In genomic region chr1:39926343-39926769, GRCh38 we compare ENCODE assay signal across 11 cellular contexts. TPM values are rescaled to one million over a fixed set of nuclear protein-coding genes. Genes with fewer than 3 reads are reported as not detected.
DNase-seq lines count a peak whose midpoint lies in the region; ATAC-seq and TF ChIP-seq lines count a peak whose summit lies in the region.
"Had no signal": no experiment of that assay in that cellular context is flagged by ENCODE, and none has a peak within 500 bp of the region (broad histone marks: within the 10 kb centered on the region; RNA-seq: fewer than 3 reads in every experiment).

No MANE protein-coding gene starts in this region.

- no peaks in the 10 kb centered on the region for H3K9me2 ChIP-seq in GM23338 (ENCODE audit: insufficient read depth)

- H3K36me3 Mint-ChIP-seq in GM23338 (ENCODE audit: low read depth), result no peaks in the 10 kb centered on the region

- intact Hi-C loops in ascending aorta (cut with DNase I), result loop anchor here (5.0 kb wide), 1 partner anchor 46 kb away; no protein-coding TSS in a partner anchor

- H3K4me1 ChIP-seq in GM23338 (ENCODE audit: insufficient read depth), result peaks cover 13% of the 10 kb centered on the region
- H3K4me1 ChIP-seq in ascending aorta, result no peaks in the 10 kb centered on the region

- peaks cover 12% of the 10 kb centered on the region; the same call in 1 of the 2 replicates for H3F3A ChIP-seq in GM23338 (replicated peaks; ENCODE audit: low read depth)

- H3K4me3 ChIP-seq in GM23338 (no peak overlapping the region), fibroblast of the aortic adventitia (ENCODE audit: low read depth, low read length) (no peak overlapping the region), ascending aorta (no peak overlapping the region)
- H3K4me3 ChIP-seq: dorsolateral prefrontal cortex had no signal

- no peak overlapping the region; the same call in 2 of the 3 replicates for H3K4me3 Mint-ChIP-seq in GM23338
- H3K4me3 Mint-ChIP-seq: immature natural killer cell had no signal

- no peak overlapping the region for H2AFZ ChIP-seq in GM23338

- H3K4me1 Mint-ChIP-seq in GM23338, result peaks cover 21% of the 10 kb centered on the region
- H3K4me1 Mint-ChIP-seq: immature natural killer cell had no signal

- no peaks in the 10 kb centered on the region for H4K20me1 ChIP-seq in GM23338 (replicated peaks; ENCODE audit: insufficient read depth)

- no peaks in the 10 kb centered on the region for H3K79me2 ChIP-seq in GM23338 (replicated peaks; ENCODE audit: insufficient read depth)

- 0 out of 2 replicates have a peak overlapping the region, but pooled peaks have one; percentile 34 for H3K27ac Mint-ChIP-seq in GM23338

- peaks cover 16% of the 10 kb centered on the region for H3K27me3 Mint-ChIP-seq in GM23338 (ENCODE audit: insufficient read depth, low read depth, poor library complexity)

- no peak overlapping the region for H3K4me2 ChIP-seq in GM23338

- H3K27ac ChIP-seq in GM23338 (ENCODE audit: low read depth) (no peak overlapping the region), ascending aorta (no peak overlapping the region)

- H3K9me3 ChIP-seq in ascending aorta, result no peaks in the 10 kb centered on the region

- H3K27me3 ChIP-seq in GM23338 (ENCODE audit: insufficient read depth), result peaks cover 3% of the 10 kb centered on the region; the same call in 1 of the 2 replicates
- H3K27me3 ChIP-seq in ascending aorta, result no peaks in the 10 kb centered on the region
- H3K27me3 ChIP-seq: dorsolateral prefrontal cortex had no signal

- no peak for ATAC-seq in GM23338
- ATAC-seq in HG03521 (IDR thresholded peaks at IDR 0.05; ENCODE audit: unreplicated experiment), result no peak

- H3K9me3 Mint-ChIP-seq in GM23338, result no peaks in the 10 kb centered on the region
- H3K9me3 Mint-ChIP-seq: immature natural killer cell had no signal

- H3K36me3 ChIP-seq in GM23338 (ENCODE audit: insufficient read depth), result no peaks in the 10 kb centered on the region
- no peaks in the 10 kb centered on the region for H3K36me3 ChIP-seq in ascending aorta

- DNase-seq in GM23338 (ENCODE audit: low spot score), result no peak
- peak; percentile 5 for DNase-seq in RPMI7951 (ENCODE audit: low read depth)
- DNase-seq in fibroblast of the aortic adventitia (ENCODE audit: low read depth), result peak; percentile 18
- peak; percentile 7 for DNase-seq in retina
- no peak for DNase-seq in SIG-M5 treated with dmso at 0.1 percent for 504 hours (lab: John Stamatoyannopoulos, UW; ENCODE audit: unreplicated experiment)
- no peak for DNase-seq in stimulated activated CD4-positive, alpha-beta T cell treated with anti-CD3 and anti-CD28 coated beads, Interleukin-12 subunit alpha, Interleukin-12 subunit beta, amount 100 ng/mL, for 4 hours
- DNase-seq in ascending aorta (ENCODE audit: low spot score in 2 of 2), result no peak
- DNase-seq: dorsolateral prefrontal cortex, immature natural killer cell, NCI-H748 treated with DMSO at 0.1 percent for 48 hours had no signal

- TF ChIP-seq CTCF in GM23338 (conservative IDR thresholded peaks at IDR 0.05; ENCODE audit: low read depth in 2 of 2) (no peak), fibroblast of the aortic adventitia (IDR thresholded peaks at IDR 0.05; ENCODE audit: insufficient read depth, low read length) (no peak), ascending aorta (IDR thresholded peaks at IDR 0.05) (no peak)

TF ChIP-seq in GM23338, 12 proteins besides CTCF, POLR2A, EP300 and RAD21:
- TF ChIP-seq ZNF114 (CRISPR knock-in tag; IDR thresholded peaks at IDR 0.05) (no peak), JUNB (IDR thresholded peaks at IDR 0.05; ENCODE audit: unreplicated experiment) (no peak)
TF ChIP-seq in GM23338: peak in this region for 0.

RNA-seq across cellular contexts. Expression of gene MYCL, which starts 24.6 kb away (rescaled TPM):
- total RNA-seq in GM23338 (2014; rRNA removed; shearing (Covaris generic)), result 38.8 and 41.1 TPM in 2 replicates
- 8.2 and 9.1 TPM in 2 replicates for polyA plus RNA-seq in GM23338 (2016; fragmentation: Nextera tagmentation; extraction: Ambion mirVana)
- total RNA-seq in RPMI7951 (2014; rRNA removed; shearing (Covaris generic)), result 0.10 and 0.12 TPM in 2 replicates
- total RNA-seq in fibroblast of the aortic adventitia (ENCODE audit: low replicate concordance), result 0.41 and 0.81 TPM in 2 replicates
- 22.1 TPM for total RNA-seq in ascending aorta

RNA-seq across cellular contexts. Expression of gene MFSD2A, which starts 28.6 kb away (rescaled TPM):
- total RNA-seq in GM23338 (2014; rRNA removed; shearing (Covaris generic)), result 22.1 and 23.9 TPM in 2 replicates
- 16.1 and 17.9 TPM in 2 replicates for polyA plus RNA-seq in GM23338 (2016; fragmentation: Nextera tagmentation; extraction: Ambion mirVana)
- total RNA-seq in RPMI7951 (2014; rRNA removed; shearing (Covaris generic)), result 7.9 and 8.1 TPM in 2 replicates
- total RNA-seq in fibroblast of the aortic adventitia (ENCODE audit: low replicate concordance) (0.49 and 2.3 TPM in 2 replicates), ascending aorta (0.32 TPM)

RNA-seq across cellular contexts. Expression of gene TRIT1, which starts 43.1 kb away (rescaled TPM):
- total RNA-seq in GM23338 (2014; rRNA removed; shearing (Covaris generic)), result 31.0 and 31.8 TPM in 2 replicates
- polyA plus RNA-seq in GM23338 (2016; fragmentation: Nextera tagmentation; extraction: Ambion mirVana), result 19.4 and 24.3 TPM in 2 replicates
- total RNA-seq in RPMI7951 (2014; rRNA removed; shearing (Covaris generic)), result 23.7 and 29.8 TPM in 2 replicates
- total RNA-seq in fibroblast of the aortic adventitia (ENCODE audit: low replicate concordance) (14.6 and 28.1 TPM in 2 replicates), ascending aorta (12.2 TPM)

Comparison
In these comparisons a context has a peak if more than half of its experiments do, and no peak if none do; other contexts are left out.
1. DNase-seq: peak in RPMI7951 (single experiment), fibroblast of the aortic adventitia (single experiment) and retina (single experiment); none in GM23338 (single experiment), SIG-M5 treated with dmso at 0.1 percent for 504 hours (single experiment), stimulated activated CD4-positive, alpha-beta T cell treated with anti-CD3 and anti-CD28 coated beads, Interleukin-12 subunit alpha, Interleukin-12 subunit beta, amount 100 ng/mL, for 4 hours (single experiment) and ascending aorta (0 of 2).
2. RNA of gene MYCL, which starts 24.6 kb away (total RNA-seq): 38.8 to 41.1 TPM in GM23338 and 22.1 TPM in ascending aorta (single experiment); 0.41 to 0.81 TPM in fibroblast of the aortic adventitia and 0.10 to 0.12 TPM in RPMI7951; every median in the first group is over 10 times any median in the second.